ENCODE assay signal across 25 cellular contexts in the genomic region with DNA sequence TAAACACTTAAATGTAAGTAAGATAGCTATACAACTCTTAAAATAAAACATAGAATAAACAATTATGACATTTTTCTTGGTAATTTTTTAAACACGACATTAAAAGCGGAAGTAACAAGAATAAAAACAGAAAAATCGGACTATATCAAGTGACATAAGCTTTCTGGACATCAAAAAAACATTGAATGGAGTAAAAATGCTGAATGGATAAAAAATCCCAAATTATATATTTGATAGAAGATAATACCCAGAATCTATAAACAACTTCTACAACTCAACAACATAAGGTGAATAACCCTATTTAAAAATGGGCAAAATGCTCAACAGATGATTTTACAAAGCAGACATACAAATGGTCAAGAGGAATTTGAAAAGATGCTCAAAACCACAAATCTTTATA.
DNase-seq lines count a peak whose midpoint lies in the region; ATAC-seq, FAIRE-seq and TF ChIP-seq lines count a peak whose summit lies in the region.
"Had no signal": no experiment of that assay in that cellular context is flagged by ENCODE, and none has a peak within 500 bp of the region (broad histone marks: within the 10 kb centered on the region; RNA-seq: fewer than 3 reads in every experiment).

No MANE protein-coding gene starts in this region.

- DNase-seq in SK-N-SH: no peak
- no peak for DNase-seq in A549 (ENCODE audit: low read depth in 1 of 2, low spot score in 1 of 2)
- no peak for DNase-seq in pancreas
- no peak for DNase-seq in iPS-NIHi11 (ENCODE audit: low spot score)
- DNase-seq: ACHN; BE2C; C1 segment of cervical spinal cord; CD4-positive, alpha-beta memory T cell; CD4-positive, CD25-positive, alpha-beta regulatory T cell; CD8-positive, alpha-beta memory T cell; COR-L47; DMS 273 treated with DMSO at 0.1 percent for 48 hours; DMS153; DMS53; DMS79; DND-41; EL; GDM1 had no signal

- 0% methylated on average over 3 of the region's 3 CpGs for WGBS in SK-N-SH (ENCODE audit: low lambda C conversion rate)
- WGBS in A549 (ENCODE audit: missing lambda C conversion rate): 4% methylated on average over 3 of the region's 3 CpGs
- WGBS in pancreas, 2 donors: 37 to 45% methylated on average over 3 of the region's 3 CpGs

- no peak for TF ChIP-seq POLR2A in A549 (IDR thresholded peaks at IDR 0.05; ENCODE audit: low read length)

- no peak overlapping the region for H3K27ac ChIP-seq in SK-N-SH (ENCODE audit: low read depth in 2 of 2, low read length in 1 of 2)
- H3K27ac ChIP-seq in A549: no peak overlapping the region
- no peak overlapping the region for H3K27ac ChIP-seq in pancreas
- H3K27ac ChIP-seq: 22Rv1, BLaER1 had no signal

- CTCF ChIA-PET in SK-N-SH (lab: Yijun Ruan, JAX) (no interaction called here), A549 (lab: Yijun Ruan, JAX) (interaction anchor here (1.2 kb wide), 1 partner anchor 39 kb away, joined by 3 read pairs; no protein-coding TSS in a partner anchor)

- ATAC-seq in SK-N-SH treated with all-trans-retinoic acid at 6 μM for 48 hours (no peak), A549 (no peak), pancreas (no peak)
- ATAC-seq: GM12878 had no signal

- no peaks in the 10 kb centered on the region for H3F3A ChIP-seq in SK-N-SH (replicated peaks; ENCODE audit: insufficient read depth)

- H3K9me3 ChIP-seq in SK-N-SH: no peaks in the 10 kb centered on the region
- no peaks in the 10 kb centered on the region; the same call in 2 of the 3 replicates for H3K9me3 ChIP-seq in A549
- no peaks in the 10 kb centered on the region for H3K9me3 ChIP-seq in pancreas
- H3K9me3 ChIP-seq: BLaER1 had no signal

- no peaks in the 10 kb centered on the region for H3K9me2 ChIP-seq in SK-N-SH

- intact Hi-C loops in pancreas (cut with DNase I): no loop called here

- H3K27me3 ChIP-seq in SK-N-SH (ENCODE audit: insufficient read depth) (peaks cover 9% of the 10 kb centered on the region; the same call in 1 of the 2 replicates), pancreas (no peaks in the 10 kb centered on the region)
- H3K27me3 ChIP-seq: BE2C, BLaER1 had no signal

- no peak for TF ChIP-seq CTCF in SK-N-SH (IDR thresholded peaks at IDR 0.05)
- TF ChIP-seq CTCF in A549 (IDR thresholded peaks at IDR 0.05): no peak
- TF ChIP-seq CTCF in pancreas (IDR thresholded peaks at IDR 0.05): no peak

- H3K36me3 ChIP-seq in SK-N-SH (replicated peaks in 1 of 2; ENCODE audit: control insufficient read depth in 1 of 2, insufficient read depth in 2 of 2, low read length in 1 of 2) (no peaks in the 10 kb centered on the region), pancreas (no peaks in the 10 kb centered on the region)
- H3K36me3 ChIP-seq: BE2C, BLaER1 had no signal

- TF ChIP-seq RAD21 in SK-N-SH (IDR thresholded peaks at IDR 0.05; ENCODE audit: low read length): no peak
- no peak for TF ChIP-seq RAD21 in A549 (conservative IDR thresholded peaks at IDR 0.05 in 1 of 2, IDR thresholded peaks at IDR 0.05 in 1 of 2)

- H3K4me3 ChIP-seq in SK-N-SH (ENCODE audit: low read depth in 2 of 2, low read length in 1 of 2) (no peak overlapping the region), A549 (no peak overlapping the region), pancreas (no peak overlapping the region)
- H3K4me3 ChIP-seq: BLaER1, GM12878 had no signal

- no peak for TF ChIP-seq EP300 in SK-N-SH (IDR thresholded peaks at IDR 0.05; ENCODE audit: borderline replicate concordance in 1 of 2, low read depth in 1 of 2, low read length in 1 of 2)
- TF ChIP-seq EP300 in A549 (IDR thresholded peaks at IDR 0.05): no peak

- no peak overlapping the region for H3K9ac ChIP-seq in SK-N-SH
- H3K9ac ChIP-seq: BLaER1 had no signal

- H2AFZ ChIP-seq in SK-N-SH (ENCODE audit: low read depth): 0 out of 2 replicates have a peak overlapping the region, but pooled peaks have one; percentile 9

- POLR2A ChIA-PET in SK-N-SH (lab: Yijun Ruan, JAX) (no interaction called here), A549 (lab: Yijun Ruan, JAX) (no interaction called here)

- no peaks in the 10 kb centered on the region for H4K20me1 ChIP-seq in SK-N-SH (ENCODE audit: insufficient read depth)
- H4K20me1 ChIP-seq: BLaER1 had no signal

- no peak for FAIRE-seq in A549 (lab: Jason Lieb, UNC)
- peak; percentile 59 for FAIRE-seq in pancreas (lab: Jason Lieb, UNC)
- FAIRE-seq: GM12878, GM12892, GM18507, GM19239 had no signal

- H3K4me2 ChIP-seq in SK-N-SH (no peak overlapping the region), A549 (no peak overlapping the region)
- H3K4me2 ChIP-seq: BLaER1 had no signal

- H3K4me1 ChIP-seq in SK-N-SH (ENCODE audit: control insufficient read depth in 1 of 2, insufficient read depth in 2 of 2, low read depth in 1 of 2, low read length in 1 of 2) (no peaks in the 10 kb centered on the region), A549 (no peaks in the 10 kb centered on the region), pancreas (no peaks in the 10 kb centered on the region)
- H3K4me1 ChIP-seq: BE2C, BLaER1 had no signal

- no peaks in the 10 kb centered on the region for H3K79me2 ChIP-seq in SK-N-SH (ENCODE audit: insufficient read depth)

TF ChIP-seq in SK-N-SH, 30 proteins besides CTCF, POLR2A, EP300 and RAD21:
- TF ChIP-seq JUND (IDR thresholded peaks at IDR 0.05) (no peak), NRF1 (IDR thresholded peaks at IDR 0.05; ENCODE audit: low read depth, low read length) (no peak), MEF2A (IDR thresholded peaks at IDR 0.05; ENCODE audit: borderline replicate concordance, low read depth) (no peak), YY1 (IDR thresholded peaks at IDR 0.05; ENCODE audit: low read depth) (no peak), RXRA (IDR thresholded peaks at IDR 0.05; ENCODE audit: borderline replicate concordance, low read depth) (no peak), SMC3 (IDR thresholded peaks at IDR 0.05; ENCODE audit: low read depth, low read length) (no peak), CHD2 (IDR thresholded peaks at IDR 0.05; ENCODE audit: low read length, partially characterized antibody) (no peak)
- TF ChIP-seq, protein P1, sequence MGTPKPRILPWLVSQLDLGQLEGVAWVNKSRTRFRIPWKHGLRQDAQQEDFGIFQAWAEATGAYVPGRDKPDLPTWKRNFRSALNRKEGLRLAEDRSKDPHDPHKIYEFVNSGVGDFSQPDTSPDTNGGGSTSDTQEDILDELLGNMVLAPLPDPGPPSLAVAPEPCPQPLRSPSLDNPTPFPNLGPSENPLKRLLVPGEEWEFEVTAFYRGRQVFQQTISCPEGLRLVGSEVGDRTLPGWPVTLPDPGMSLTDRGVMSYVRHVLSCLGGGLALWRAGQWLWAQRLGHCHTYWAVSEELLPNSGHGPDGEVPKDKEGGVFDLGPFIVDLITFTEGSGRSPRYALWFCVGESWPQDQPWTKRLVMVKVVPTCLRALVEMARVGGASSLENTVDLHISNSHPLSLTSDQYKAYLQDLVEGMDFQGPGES (IDR thresholded peaks at IDR 0.05; ENCODE audit: low read depth, low read length): no peak

TF ChIP-seq in SK-N-SH treated with all-trans-retinoic acid at 6 μM for 48 hours, 23 proteins besides CTCF, POLR2A, EP300 and RAD21 (continues in another document):
- TF ChIP-seq CSDC2 (CRISPR knock-in tag; IDR thresholded peaks at IDR 0.05): no peak
- no peak for TF ChIP-seq GLIS3 (CRISPR knock-in tag; IDR thresholded peaks at IDR 0.05)
- TF ChIP-seq ZFP3 (CRISPR knock-in tag; IDR thresholded peaks at IDR 0.05): no peak
- TF ChIP-seq, protein P2, sequence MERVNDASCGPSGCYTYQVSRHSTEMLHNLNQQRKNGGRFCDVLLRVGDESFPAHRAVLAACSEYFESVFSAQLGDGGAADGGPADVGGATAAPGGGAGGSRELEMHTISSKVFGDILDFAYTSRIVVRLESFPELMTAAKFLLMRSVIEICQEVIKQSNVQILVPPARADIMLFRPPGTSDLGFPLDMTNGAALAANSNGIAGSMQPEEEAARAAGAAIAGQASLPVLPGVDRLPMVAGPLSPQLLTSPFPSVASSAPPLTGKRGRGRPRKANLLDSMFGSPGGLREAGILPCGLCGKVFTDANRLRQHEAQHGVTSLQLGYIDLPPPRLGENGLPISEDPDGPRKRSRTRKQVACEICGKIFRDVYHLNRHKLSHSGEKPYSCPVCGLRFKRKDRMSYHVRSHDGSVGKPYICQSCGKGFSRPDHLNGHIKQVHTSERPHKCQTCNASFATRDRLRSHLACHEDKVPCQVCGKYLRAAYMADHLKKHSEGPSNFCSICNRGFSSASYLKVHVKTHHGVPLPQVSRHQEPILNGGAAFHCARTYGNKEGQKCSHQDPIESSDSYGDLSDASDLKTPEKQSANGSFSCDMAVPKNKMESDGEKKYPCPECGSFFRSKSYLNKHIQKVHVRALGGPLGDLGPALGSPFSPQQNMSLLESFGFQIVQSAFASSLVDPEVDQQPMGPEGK (CRISPR knock-in tag; IDR thresholded peaks at IDR 0.05; ENCODE audit: borderline replicate concordance): no peak
- no peak for TF ChIP-seq SNAI2 (CRISPR knock-in tag; IDR thresholded peaks at IDR 0.05)
- no peak for TF ChIP-seq ESRRG (CRISPR knock-in tag; IDR thresholded peaks at IDR 0.05)

TF ChIP-seq in A549, 52 proteins besides CTCF, POLR2A, EP300 and RAD21:
- TF ChIP-seq MAFK (IDR thresholded peaks at IDR 0.05; ENCODE audit: partially characterized antibody): peak; percentile 22
- no peak for TF ChIP-seq RARB (CRISPR knock-in tag; IDR thresholded peaks at IDR 0.05)
